Comparison of ENCODE assay signal across 24 cellular contexts in the genomic region with DNA sequence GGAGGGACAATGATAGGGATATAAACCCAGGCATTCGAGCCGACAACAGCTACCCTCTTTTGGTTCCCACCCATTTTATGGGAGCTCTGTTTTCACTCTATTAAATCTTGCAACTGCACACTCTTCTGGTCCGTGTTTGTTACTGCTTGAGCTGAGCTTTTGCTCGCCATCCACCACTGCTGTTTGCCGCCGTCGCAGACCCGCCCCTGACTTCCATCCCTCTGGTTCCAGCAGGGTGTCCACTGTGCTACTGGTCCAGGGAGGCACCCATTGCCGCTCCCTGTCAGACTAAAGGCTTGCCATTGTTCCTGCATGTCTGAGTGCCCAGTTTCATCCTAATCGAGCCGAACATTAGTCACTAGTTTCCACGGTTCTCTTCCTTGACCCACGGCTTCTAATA.
"Had no signal": no experiment of that assay in that cellular context is flagged by ENCODE, and none has a peak within 500 bp of the region (broad histone marks: within the 10 kb centered on the region; RNA-seq: fewer than 3 reads in every experiment).

No MANE protein-coding gene starts in this region.

- H3K9me3 ChIP-seq: neutrophil, pancreas, psoas muscle, right lobe of liver, testis, tibial artery, transverse colon, upper lobe of right lung, uterus had no signal

- H3K27ac ChIP-seq: neutrophil, pancreas, psoas muscle, right lobe of liver, sigmoid colon, stomach, testis, tibial artery, transverse colon, upper lobe of right lung, uterus had no signal

- DNase-seq: naive thymus-derived CD8-positive, alpha-beta T cell; nephron progenitor cell; nucleus accumbens; pancreas; psoas muscle; right cardiac atrium; right lobe of liver; sigmoid colon; small intestine; stimulated activated CD4-positive, alpha-beta T cell treated with anti-CD3 and anti-CD28 coated beads, Interleukin-15, amount 100 ng/mL, for 24 hours; stimulated activated CD4-positive, alpha-beta T cell treated with anti-CD3 and anti-CD28 coated beads, Interleukin-2, amount 100 ng/mL, for 24 hours; stimulated activated CD4-positive, alpha-beta T cell treated with anti-CD3 and anti-CD28 coated beads, Interleukin-2, amount 100 ng/mL, for 48 hours; stimulated activated CD4-positive, alpha-beta T cell treated with anti-CD3 and anti-CD28 coated beads, Interleukin-4, amount 100 ng/mL, for 24 hours; stimulated activated naive B cell treated with anti-CD40 and anti-IgM and Interleukin-4, amounts not matched to agents 10 μg/mL and 1 μg/mL and 100 μg/mL, for 72 hours; stimulated activated naive CD4-positive, alpha-beta T cell treated with Interleukin-2 at 50 U/mL for 16 hours; stomach; testis; tibial artery; transverse colon; upper lobe of right lung; uterus had no signal

- H3K4me1 ChIP-seq: pancreas, psoas muscle, right lobe of liver, stomach, testis, tibial artery, transverse colon, upper lobe of right lung, uterus had no signal

- H3K36me3 ChIP-seq: neutrophil, pancreas, right lobe of liver, sigmoid colon, stomach, tibial artery, transverse colon, upper lobe of right lung, uterus had no signal

- H3K4me3 ChIP-seq: pancreas, psoas muscle, right lobe of liver, sigmoid colon, stomach, tibial artery, transverse colon, upper lobe of right lung, uterus had no signal

- ATAC-seq: naive thymus-derived CD8-positive, alpha-beta T cell; natural killer cell treated with Interleukin-12 subunit alpha and Interleukin-12 subunit beta and Interleukin-15 and Interleukin-18, amount 100 ng/mL, for 72 hours; pancreas; psoas muscle; right cardiac atrium; right lobe of liver; stimulated activated effector memory CD8-positive, alpha-beta T cell treated with anti-CD3 and anti-CD28 coated beads, Interleukin-12 subunit alpha, Interleukin-12 subunit beta, amount 100 ng/mL, for 72 hours; stimulated activated naive B cell treated with anti-CD40 and anti-IgM and Interleukin-4, amounts not matched to agents 10 μg/mL and 1 μg/mL and 100 μg/mL, for 72 hours; upper lobe of right lung had no signal

- H3K27me3 ChIP-seq: neutrophil, pancreas, right lobe of liver, sigmoid colon, stomach, testis, tibial artery, transverse colon, upper lobe of right lung, uterus had no signal
